In genomic region chr7:135165862-135166261, GRCh38 we compare ENCODE assay signal across 15 cellular contexts. TPM values are rescaled to one million over a fixed set of nuclear protein-coding genes. Genes with fewer than 3 reads are reported as not detected.
DNase-seq lines count a peak whose midpoint lies in the region; ATAC-seq and TF ChIP-seq lines count a peak whose summit lies in the region.
"Had no signal": no experiment of that assay in that cellular context is flagged by ENCODE, and none has a peak within 500 bp of the region (broad histone marks: within the 10 kb centered on the region; RNA-seq: fewer than 3 reads in every experiment).

No MANE protein-coding gene starts in this region.

- WGBS in spleen, 5 donors = 70 to 83% (median 75%) methylated on average over 4 of the region's 4 CpGs
- 87% methylated on average over 4 of the region's 4 CpGs for WGBS in prostate gland

- DNase-seq in CD8-positive, alpha-beta memory T cell = no peak
- peak; percentile 4 for DNase-seq in NB4 (ENCODE audit: low read depth)
- no peak for DNase-seq in immature natural killer cell
- no peak for DNase-seq in spleen
- no peak for DNase-seq in prostate gland (ENCODE audit: low spot score)
- DNase-seq in NCI-H2081 treated with DMSO at 0.1 percent for 48 hours (lab: John Stamatoyannopoulos, UW) = no peak
- DNase-seq: C1 segment of cervical spinal cord; dorsolateral prefrontal cortex; GM23248; MG63; NCI-H2107; stimulated activated CD4-positive, alpha-beta T cell treated with anti-CD3 and anti-CD28 coated beads, Interleukin-15, amount 100 ng/mL, for 24 hours had no signal

- no peak overlapping the region for H3K4me3 ChIP-seq in CD8-positive, alpha-beta memory T cell (ENCODE audit: low read length)
- H3K4me3 ChIP-seq in NB4 (ENCODE audit: low read depth, low read length) (no peak overlapping the region), spleen (peak overlapping the region in 1 of 8 donors; percentile 79), prostate gland (no peak overlapping the region)
- H3K4me3 ChIP-seq: body of pancreas, dorsolateral prefrontal cortex, GM23248, MG63 had no signal

- H3K27me3 Mint-ChIP-seq in CD8-positive, alpha-beta memory T cell = no peaks in the 10 kb centered on the region
- peaks cover 1 to 23% (median 16%) of the 10 kb centered on the region in 3 donors for H3K27me3 Mint-ChIP-seq in immature natural killer cell (ENCODE audit: low read depth in 3 of 3)

- TF ChIP-seq CTCF in NB4 (IDR thresholded peaks at IDR 0.05; ENCODE audit: low read depth, low read length) (no peak), spleen (IDR thresholded peaks at IDR 0.05 in 8 of 11, conservative IDR thresholded peaks at IDR 0.05 in 3 of 11) (no peak), prostate gland (IDR thresholded peaks at IDR 0.05) (no peak)

- peak overlapping the region in 1 of 7 donors; percentile 34 for H3K4me3 Mint-ChIP-seq in CD8-positive, alpha-beta memory T cell
- H3K4me3 Mint-ChIP-seq in immature natural killer cell = no peak overlapping the region

- H3K27ac Mint-ChIP-seq in CD8-positive, alpha-beta memory T cell = peak overlapping the region in 7 of 8 donors; percentile 33 to 99 (median 60)
- peak overlapping the region; percentile 32 to 95 (median 88) for H3K27ac Mint-ChIP-seq in immature natural killer cell

- peaks cover 37% of the 10 kb centered on the region for H3K36me3 ChIP-seq in CD8-positive, alpha-beta memory T cell (ENCODE audit: insufficient read depth, low read length)
- H3K36me3 ChIP-seq in spleen (peaks cover 0 to 76% (median 29%) of the 10 kb centered on the region in 6 donors), prostate gland (peaks cover 0 to 4% of the 10 kb centered on the region in 2 donors)

- H3K27me3 ChIP-seq in CD8-positive, alpha-beta memory T cell (ENCODE audit: insufficient read depth, low read length, poor library complexity, severe bottlenecking) = no peaks in the 10 kb centered on the region
- H3K27me3 ChIP-seq in spleen (replicated peaks in 1 of 7) (no peaks in the 10 kb centered on the region), prostate gland (replicated peaks; ENCODE audit: insufficient read depth) (no peaks in the 10 kb centered on the region)
- H3K27me3 ChIP-seq: body of pancreas, dorsolateral prefrontal cortex, MG63 had no signal

- ATAC-seq in GM18511 (IDR thresholded peaks at IDR 0.05; ENCODE audit: unreplicated experiment) = no peak
- ATAC-seq: body of pancreas had no signal

- TF ChIP-seq POLR2A in NB4 (IDR thresholded peaks at IDR 0.05; ENCODE audit: extremely low read depth, insufficient read length) (no peak), spleen (IDR thresholded peaks at IDR 0.05) (no peak), prostate gland (IDR thresholded peaks at IDR 0.05) (no peak)

- CTCF ChIA-PET in CD8-positive, alpha-beta memory T cell (lab: Charles Lee) = interaction anchor here (1.2 to 3.0 kb wide), 3 partner anchors 18 to 180 kb away, joined by 3 to 14 read pairs (median 11); partner anchors contain the start of genes AGBL3 and TMEM140

- intact Hi-C loops in spleen (cut with DNase I; ENCODE audit: low total_unique reads) = loop anchor here (10.0 kb wide), 1 partner anchor 181 kb away; the partner anchor contains the start of gene AGBL3
- intact Hi-C loops in prostate gland (cut with DNase I) = loop anchor here (5.0 kb wide), 1 partner anchor 179 kb away; the partner anchor contains the start of gene AGBL3

- H3K36me3 Mint-ChIP-seq in CD8-positive, alpha-beta memory T cell = peaks cover 6 to 80% (median 8%) of the 10 kb centered on the region in 3 donors
- peaks cover 4 to 23% (median 6%) of the 10 kb centered on the region in 3 donors for H3K36me3 Mint-ChIP-seq in immature natural killer cell

- POLR2A ChIA-PET in CD8-positive, alpha-beta memory T cell (lab: Charles Lee) = interaction anchor here (0.7 kb wide), 1 partner anchor 18 kb away, joined by 4 read pairs; the partner anchor contains the start of gene TMEM140

- H3K4me1 ChIP-seq in CD8-positive, alpha-beta memory T cell (ENCODE audit: insufficient read depth, low read length) = peaks cover 21% of the 10 kb centered on the region
- H3K4me1 ChIP-seq in spleen = peaks cover 64 to 85% (median 80%) of the 10 kb centered on the region in 6 donors
- peaks cover 3% of the 10 kb centered on the region for H3K4me1 ChIP-seq in prostate gland (replicated peaks)

- no peak overlapping the region for H3K27ac ChIP-seq in CD8-positive, alpha-beta memory T cell (ENCODE audit: low read depth, low read length)
- H3K27ac ChIP-seq in spleen (peak overlapping the region; percentile 64 to 100 (median 96)), prostate gland (no peak overlapping the region)
- H3K27ac ChIP-seq: GM23248 had no signal

- H3K9me3 Mint-ChIP-seq in CD8-positive, alpha-beta memory T cell = no peaks in the 10 kb centered on the region
- H3K9me3 Mint-ChIP-seq in immature natural killer cell = no peaks in the 10 kb centered on the region

- peaks cover 57 to 85% (median 71%) of the 10 kb centered on the region in 3 donors for H3K4me1 Mint-ChIP-seq in CD8-positive, alpha-beta memory T cell
- peaks cover 61 to 84% of the 10 kb centered on the region in 2 donors for H3K4me1 Mint-ChIP-seq in immature natural killer cell

- H3K9me3 ChIP-seq in CD8-positive, alpha-beta memory T cell (ENCODE audit: low read length) = no peaks in the 10 kb centered on the region
- H3K9me3 ChIP-seq in spleen (peaks cover 0 to 6% (median 0%) of the 10 kb centered on the region in 8 donors), prostate gland (no peaks in the 10 kb centered on the region)
- H3K9me3 ChIP-seq: body of pancreas, MG63 had no signal

RNA-seq across cellular contexts. Expression of gene CYREN, which starts 4.6 kb away (rescaled TPM):
- 10 to 100 TPM; 77.2 to 79.9 TPM for total RNA-seq in CD8-positive, alpha-beta memory T cell
- 45.4 TPM for polyA plus RNA-seq in CD8-positive, alpha-beta memory T cell
- polyA plus RNA-seq in immature natural killer cell = 10 to 100 TPM; 34.8 to 54.7 (median 53.1) TPM
- total RNA-seq in spleen = 10 to 100 TPM; 37.8 to 55.0 (median 48.2) TPM
- 10 to 100 TPM; 21.2 to 36.8 (median 23.5) TPM for polyA plus RNA-seq in spleen
- total RNA-seq in prostate gland = 10 to 100 TPM; 44.5 to 53.6 TPM

RNA-seq across cellular contexts. Expression of gene TMEM140, which starts 18.0 kb away (rescaled TPM):
- 1 to 10 TPM; 6.6 to 7.0 TPM for total RNA-seq in CD8-positive, alpha-beta memory T cell
- 34.4 TPM for polyA plus RNA-seq in CD8-positive, alpha-beta memory T cell
- polyA plus RNA-seq in immature natural killer cell (10 to 100 TPM; 14.5 to 47.5 (median 17.6) TPM), spleen (10 to 100 TPM in 2 of 3 donors, 1 to 10 TPM in 1; 7.0 to 16.6 (median 16.3) TPM)
- total RNA-seq in spleen (10 to 100 TPM; 40.3 to 76.1 (median 45.4) TPM), prostate gland (10 to 100 TPM in 1 of 2 donors, 1 to 10 TPM in 1; 8.2 to 14.6 TPM)
- total RNA-seq: osteocyte had no signal

RNA-seq across cellular contexts. Expression of gene WDR91, which starts 45.5 kb away (rescaled TPM):
- total RNA-seq in CD8-positive, alpha-beta memory T cell = 10 to 100 TPM; 25.1 to 27.7 TPM
- 5.7 TPM for polyA plus RNA-seq in CD8-positive, alpha-beta memory T cell
- 1 to 10 TPM; 2.1 to 5.8 (median 3.2) TPM for polyA plus RNA-seq in immature natural killer cell
- 10 to 100 TPM; 15.1 to 31.3 (median 23.8) TPM for total RNA-seq in spleen
- polyA plus RNA-seq in spleen = 10 to 100 TPM in 2 of 3 donors, 1 to 10 TPM in 1; 6.9 to 12.2 (median 11.4) TPM
- 10 to 100 TPM; 13.6 to 49.1 TPM for total RNA-seq in prostate gland

Comparison
In these comparisons a context has a peak if more than half of its experiments do, and no peak if none do; other contexts are left out.
1. H3K27ac ChIP-seq: peak in spleen (8 of 8); none in CD8-positive, alpha-beta memory T cell (single experiment) and prostate gland (0 of 2).